Comparison of ENCODE assay signal across 10 cellular contexts in the genomic region with DNA sequence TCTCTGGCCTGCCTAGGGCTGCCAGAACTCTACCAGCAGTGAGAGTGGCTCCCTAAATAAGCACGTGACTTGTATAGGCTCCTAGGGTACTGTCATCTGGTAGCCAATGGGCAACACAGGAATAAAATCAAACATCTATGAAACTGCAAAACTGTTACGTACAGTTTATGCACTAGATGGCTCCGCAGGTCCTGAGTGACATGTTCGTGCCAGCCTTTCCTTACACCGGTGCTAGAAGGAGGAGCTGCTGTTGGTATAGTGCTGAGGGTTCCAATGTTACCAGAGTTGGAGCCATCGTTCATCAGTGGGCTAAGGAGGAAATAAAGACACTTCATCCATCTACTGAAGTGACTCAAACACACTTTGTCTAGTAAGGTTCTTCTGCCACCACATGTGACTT.
DNase-seq lines count a peak whose midpoint lies in the region; ATAC-seq and TF ChIP-seq lines count a peak whose summit lies in the region.
"Had no signal": no experiment of that assay in that cellular context is flagged by ENCODE, and none has a peak within 500 bp of the region (broad histone marks: within the 10 kb centered on the region; RNA-seq: fewer than 3 reads in every experiment).

No MANE protein-coding gene starts in this region.

- H3K4me1 ChIP-seq in CD8-positive, alpha-beta T cell (ENCODE audit: insufficient read depth, low read length), result no peaks in the 10 kb centered on the region
- H3K4me1 ChIP-seq in SK-N-SH (ENCODE audit: control insufficient read depth in 1 of 2, insufficient read depth in 2 of 2, low read depth in 1 of 2, low read length in 1 of 2), result no peaks in the 10 kb centered on the region
- H3K4me1 ChIP-seq in suprapubic skin, result no peaks in the 10 kb centered on the region

- POLR2A ChIA-PET in CD8-positive, alpha-beta T cell (lab: Charles Lee), result no interaction called here
- POLR2A ChIA-PET in SK-N-SH (lab: Yijun Ruan, JAX), result no interaction called here

- no peak overlapping the region for H3K9ac ChIP-seq in SK-N-SH

- no peaks in the 10 kb centered on the region for H3K27me3 Mint-ChIP-seq in CD8-positive, alpha-beta T cell (ENCODE audit: low read depth)
- H3K27me3 Mint-ChIP-seq: natural killer cell treated with Interleukin-12 subunit alpha and Interleukin-12 subunit beta and Interleukin-15 and Interleukin-18, amount 100 ng/mL, for 72 hours had no signal

- DNase-seq in CD8-positive, alpha-beta T cell, result peak in 1 of 7 experiments; percentile 17
- peak; percentile 13 for DNase-seq in H4 (ENCODE audit: low spot score)
- DNase-seq in SK-N-SH, result peak; percentile 46
- peak; percentile 17 for DNase-seq in glomerular visceral epithelial cell (ENCODE audit: extremely low spot score)
- DNase-seq in suprapubic skin (ENCODE audit: low spot score in 2 of 2), result no peak
- DNase-seq: esophagus squamous epithelium had no signal

- peaks cover 29% of the 10 kb centered on the region for H3K4me1 Mint-ChIP-seq in CD8-positive, alpha-beta T cell (ENCODE audit: low read depth)

- no peaks in the 10 kb centered on the region for H3F3A ChIP-seq in SK-N-SH (replicated peaks; ENCODE audit: insufficient read depth)

- CTCF ChIA-PET in CD8-positive, alpha-beta T cell (lab: Charles Lee), result interaction anchor here (1.6 kb wide), 1 partner anchor 97 kb away, joined by 7 read pairs; no protein-coding TSS in a partner anchor
- CTCF ChIA-PET in SK-N-SH (lab: Yijun Ruan, JAX), result interaction anchor here (0.7 to 2.1 kb wide), 5 partner anchors 8 to 98 kb away, joined by 3 to 7 read pairs (median 3); no protein-coding TSS in a partner anchor

- H3K79me2 ChIP-seq in SK-N-SH (ENCODE audit: insufficient read depth), result peaks cover 17% of the 10 kb centered on the region

- peaks cover 21% of the 10 kb centered on the region for H4K20me1 ChIP-seq in SK-N-SH (ENCODE audit: insufficient read depth)

- TF ChIP-seq EP300 in SK-N-SH (IDR thresholded peaks at IDR 0.05; ENCODE audit: borderline replicate concordance in 1 of 2, low read depth in 1 of 2, low read length in 1 of 2) (no peak), suprapubic skin (IDR thresholded peaks at IDR 0.05) (no peak)

- H3K4me3 ChIP-seq in CD8-positive, alpha-beta T cell (ENCODE audit: low read depth, low read length), result no peak overlapping the region
- H3K4me3 ChIP-seq in SK-N-SH (ENCODE audit: low read depth in 2 of 2, low read length in 1 of 2), result no peak overlapping the region
- H3K4me3 ChIP-seq in suprapubic skin, result no peak overlapping the region
- H3K4me3 ChIP-seq: esophagus squamous epithelium had no signal

- no peaks in the 10 kb centered on the region for H3K9me2 ChIP-seq in SK-N-SH

- H2AFZ ChIP-seq in SK-N-SH (ENCODE audit: low read depth), result no peak overlapping the region

- H3K9me3 ChIP-seq in CD8-positive, alpha-beta T cell (ENCODE audit: low read length), result no peaks in the 10 kb centered on the region
- H3K9me3 ChIP-seq in SK-N-SH (no peaks in the 10 kb centered on the region), suprapubic skin (no peaks in the 10 kb centered on the region)
- H3K9me3 ChIP-seq: esophagus squamous epithelium had no signal

- ATAC-seq in CD8-positive, alpha-beta T cell, result peak; percentile 71
- ATAC-seq in GM19035 (IDR thresholded peaks at IDR 0.05; ENCODE audit: unreplicated experiment) (no peak), HG03175 (IDR thresholded peaks at IDR 0.05; ENCODE audit: unreplicated experiment) (no peak), GM18870 (IDR thresholded peaks at IDR 0.05; ENCODE audit: unreplicated experiment) (no peak)

- peaks cover 28% of the 10 kb centered on the region for H3K36me3 ChIP-seq in CD8-positive, alpha-beta T cell (ENCODE audit: insufficient read depth, low read length)
- H3K36me3 ChIP-seq in SK-N-SH (replicated peaks in 1 of 2; ENCODE audit: control insufficient read depth in 1 of 2, insufficient read depth in 2 of 2, low read length in 1 of 2), result peaks cover 42 to 62% of the 10 kb centered on the region in 2 experiments
- peaks cover 83% of the 10 kb centered on the region for H3K36me3 ChIP-seq in suprapubic skin

- peak overlapping the region; percentile 37 for H3K27ac Mint-ChIP-seq in CD8-positive, alpha-beta T cell
- H3K27ac Mint-ChIP-seq: natural killer cell treated with Interleukin-12 subunit alpha and Interleukin-12 subunit beta and Interleukin-15 and Interleukin-18, amount 100 ng/mL, for 72 hours had no signal

- H3K9me3 Mint-ChIP-seq in CD8-positive, alpha-beta T cell, result no peaks in the 10 kb centered on the region
- H3K9me3 Mint-ChIP-seq: natural killer cell treated with Interleukin-12 subunit alpha and Interleukin-12 subunit beta and Interleukin-15 and Interleukin-18, amount 100 ng/mL, for 72 hours had no signal

- no peak overlapping the region for H3K27ac ChIP-seq in CD8-positive, alpha-beta T cell (ENCODE audit: low read depth, low read length)
- H3K27ac ChIP-seq in SK-N-SH (ENCODE audit: low read depth in 2 of 2, low read length in 1 of 2) (no peak overlapping the region; a peak in 1 of 4 replicates), suprapubic skin (no peak overlapping the region)
- H3K27ac ChIP-seq: esophagus squamous epithelium had no signal

- WGBS in SK-N-SH (ENCODE audit: low lambda C conversion rate), result 91% methylated on average over 6 of the region's 6 CpGs
- WGBS in suprapubic skin, result 46% methylated on average over 6 of the region's 6 CpGs

- no peak for TF ChIP-seq POLR2A in suprapubic skin (IDR thresholded peaks at IDR 0.05)

- H3K4me2 ChIP-seq in SK-N-SH, result no peak overlapping the region

- peak; percentile 69 for TF ChIP-seq RAD21 in SK-N-SH (IDR thresholded peaks at IDR 0.05; ENCODE audit: low read length)

- no peak for TF ChIP-seq CTCF in CD8-positive, alpha-beta T cell (IDR thresholded peaks at IDR 0.05)
- peak; percentile 29 for TF ChIP-seq CTCF in SK-N-SH (IDR thresholded peaks at IDR 0.05)
- no peak for TF ChIP-seq CTCF in suprapubic skin (IDR thresholded peaks at IDR 0.05)

- H3K4me3 Mint-ChIP-seq in CD8-positive, alpha-beta T cell, result no peak overlapping the region
- H3K4me3 Mint-ChIP-seq: natural killer cell treated with Interleukin-12 subunit alpha and Interleukin-12 subunit beta and Interleukin-15 and Interleukin-18, amount 100 ng/mL, for 72 hours had no signal

- intact Hi-C loops in CD8-positive, alpha-beta T cell (cut with DNase I, micrococcal nuclease), result loop anchor here (5.0 kb wide), 1 partner anchor 97 kb away; no protein-coding TSS in a partner anchor

- peaks cover 84% of the 10 kb centered on the region for H3K36me3 Mint-ChIP-seq in CD8-positive, alpha-beta T cell
- H3K36me3 Mint-ChIP-seq: natural killer cell treated with Interleukin-12 subunit alpha and Interleukin-12 subunit beta and Interleukin-15 and Interleukin-18, amount 100 ng/mL, for 72 hours had no signal

- no peaks in the 10 kb centered on the region for H3K27me3 ChIP-seq in CD8-positive, alpha-beta T cell (ENCODE audit: insufficient read depth, low read length)
- no peaks in the 10 kb centered on the region for H3K27me3 ChIP-seq in SK-N-SH (ENCODE audit: insufficient read depth)
- no peaks in the 10 kb centered on the region for H3K27me3 ChIP-seq in suprapubic skin
- H3K27me3 ChIP-seq: esophagus squamous epithelium had no signal

TF ChIP-seq in SK-N-SH, 30 proteins besides CTCF, POLR2A, EP300 and RAD21:
- TF ChIP-seq, protein P1, sequence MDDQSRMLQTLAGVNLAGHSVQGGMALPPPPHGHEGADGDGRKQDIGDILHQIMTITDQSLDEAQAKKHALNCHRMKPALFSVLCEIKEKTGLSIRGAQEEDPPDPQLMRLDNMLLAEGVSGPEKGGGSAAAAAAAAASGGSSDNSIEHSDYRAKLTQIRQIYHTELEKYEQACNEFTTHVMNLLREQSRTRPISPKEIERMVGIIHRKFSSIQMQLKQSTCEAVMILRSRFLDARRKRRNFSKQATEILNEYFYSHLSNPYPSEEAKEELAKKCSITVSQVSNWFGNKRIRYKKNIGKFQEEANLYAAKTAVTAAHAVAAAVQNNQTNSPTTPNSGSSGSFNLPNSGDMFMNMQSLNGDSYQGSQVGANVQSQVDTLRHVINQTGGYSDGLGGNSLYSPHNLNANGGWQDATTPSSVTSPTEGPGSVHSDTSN (IDR thresholded peaks at IDR 0.05), result no peak
- TF ChIP-seq USF2 (IDR thresholded peaks at IDR 0.05; ENCODE audit: borderline replicate concordance, low read depth, low read length), result no peak
- peak; percentile 54; the same call in 1 of the 2 replicates for TF ChIP-seq SMC3 (IDR thresholded peaks at IDR 0.05; ENCODE audit: low read depth, low read length)

Comparison
In these comparisons a context has a peak if more than half of its experiments do, and no peak if none do; other contexts are left out.
1. DNase-seq: peak in H4 (single experiment), SK-N-SH (single experiment) and glomerular visceral epithelial cell (single experiment); none in suprapubic skin (0 of 2).